In genomic region chr6:80004199-80005072, GRCh38 we compare ENCODE assay signal across 8 cellular contexts. TPM values are rescaled to one million over a fixed set of nuclear protein-coding genes. Genes with fewer than 3 reads are reported as not detected.
DNase-seq lines count a peak whose midpoint lies in the region; TF ChIP-seq lines count a peak whose summit lies in the region.

TSS of gene TTK (plus strand) at chr6:80004649. CDS start at chr6:80005844, 1,195 bp downstream.

- peaks cover 16% of the 10 kb centered on the region for H3K4me1 ChIP-seq in suprapubic skin

- no peaks in the 10 kb centered on the region; the same call in 1 of the 2 replicates for H3K27me3 Mint-ChIP-seq in HFFc6 (ENCODE audit: insufficient read depth)
- no peaks in the 10 kb centered on the region for H3K27me3 Mint-ChIP-seq in activated naive CD4-positive, alpha-beta T cell treated with anti-CD3 and anti-CD28 coated beads, Interleukin-2, amount 10 ng/mL, durations not matched to agents 7 days and 5 days

- TF ChIP-seq EP300 in suprapubic skin (IDR thresholded peaks at IDR 0.05) = no peak

- peak within 1 kb of the TSS; percentile 94 for H3K4me3 Mint-ChIP-seq in HFFc6
- peak within 1 kb of the TSS; percentile 90 for H3K4me3 Mint-ChIP-seq in activated naive CD4-positive, alpha-beta T cell treated with anti-CD3 and anti-CD28 coated beads, Interleukin-2, amount 10 ng/mL, durations not matched to agents 7 days and 5 days

- CTCF ChIA-PET in activated naive CD4-positive, alpha-beta T cell treated with anti-CD3 and anti-CD28 coated beads, Interleukin-2, amount 10 ng/mL, durations not matched to agents 7 days and 5 days (lab: Charles Lee) = interaction anchor here (1.4 to 1.5 kb wide), 2 partner anchors 55 to 58 kb away, joined by 4 to 6 read pairs; no protein-coding TSS in a partner anchor

- peak within 1 kb of the TSS; percentile 83 for H3K9ac ChIP-seq in SK-N-MC (ENCODE audit: insufficient read length)

- H3K4me1 Mint-ChIP-seq in HFFc6 (ENCODE audit: low read depth) = peaks cover 39% of the 10 kb centered on the region
- H3K4me1 Mint-ChIP-seq in activated naive CD4-positive, alpha-beta T cell treated with anti-CD3 and anti-CD28 coated beads, Interleukin-2, amount 10 ng/mL, durations not matched to agents 7 days and 5 days = peaks cover 46% of the 10 kb centered on the region

- no peaks in the 10 kb centered on the region for H3K27me3 ChIP-seq in suprapubic skin

- H3K9me3 ChIP-seq in SK-N-MC (ENCODE audit: low read depth, low read length) = no peaks in the 10 kb centered on the region
- no peaks in the 10 kb centered on the region for H3K9me3 ChIP-seq in suprapubic skin

- H3K4me3 ChIP-seq in NB4 (ENCODE audit: low read depth, low read length) (peak within 1 kb of the TSS; percentile 87), SK-N-MC (peak within 1 kb of the TSS; percentile 90), suprapubic skin (peak within 1 kb of the TSS; percentile 67)

- peak; percentile 70 for TF ChIP-seq POLR2A in NB4 (IDR thresholded peaks at IDR 0.05; ENCODE audit: extremely low read depth, insufficient read length)
- TF ChIP-seq POLR2A in suprapubic skin (IDR thresholded peaks at IDR 0.05) = no peak

- no peaks in the 10 kb centered on the region for H3K36me3 Mint-ChIP-seq in HFFc6 (ENCODE audit: low read depth)
- peaks cover 28% of the 10 kb centered on the region for H3K36me3 Mint-ChIP-seq in activated naive CD4-positive, alpha-beta T cell treated with anti-CD3 and anti-CD28 coated beads, Interleukin-2, amount 10 ng/mL, durations not matched to agents 7 days and 5 days

- whole genome bisulfite sequencing in suprapubic skin = 2% methylated on average over 41 of the region's 54 CpGs

- no peak for TF ChIP-seq CTCF in HFFc6 (IDR thresholded peaks at IDR 0.05)
- TF ChIP-seq CTCF in NB4 (IDR thresholded peaks at IDR 0.05; ENCODE audit: low read depth, low read length) = no peak
- TF ChIP-seq CTCF in suprapubic skin (IDR thresholded peaks at IDR 0.05) = no peak

- H3K27ac ChIP-seq in SK-N-MC (peak within 1 kb of the TSS; percentile 91), suprapubic skin (peak within 1 kb of the TSS; percentile 80)

- peak within 1 kb of the TSS; percentile 96 for H3K27ac Mint-ChIP-seq in HFFc6
- peak within 1 kb of the TSS; percentile 96 for H3K27ac Mint-ChIP-seq in activated naive CD4-positive, alpha-beta T cell treated with anti-CD3 and anti-CD28 coated beads, Interleukin-2, amount 10 ng/mL, durations not matched to agents 7 days and 5 days

- H3K9me3 Mint-ChIP-seq in HFFc6 = no peaks in the 10 kb centered on the region
- H3K9me3 Mint-ChIP-seq in activated naive CD4-positive, alpha-beta T cell treated with anti-CD3 and anti-CD28 coated beads, Interleukin-2, amount 10 ng/mL, durations not matched to agents 7 days and 5 days = no peaks in the 10 kb centered on the region

- DNase-seq in GM03348 (ENCODE audit: low spot score) (peak; percentile 99), HFFc6 (peak; percentile 93), NB4 (ENCODE audit: low read depth) (peak; percentile 98), SK-N-MC (ENCODE audit: low read depth, low spot score) (peak; percentile 64), germinal center (ENCODE audit: low spot score) (peak; percentile 95), non-pigmented ciliary epithelial cell (ENCODE audit: low read depth) (peak; percentile 73), suprapubic skin (ENCODE audit: low spot score in 2 of 2) (peak; percentile 95 to 96)
- DNase-seq in activated naive CD4-positive, alpha-beta T cell treated with anti-CD3 and anti-CD28 coated beads, Interleukin-2, amount 10 ng/mL, durations not matched to agents 7 days and 5 days = peak; percentile 95

- H3K36me3 ChIP-seq in SK-N-MC (ENCODE audit: insufficient read depth, low read length) (peaks cover 35% of the 10 kb centered on the region), suprapubic skin (no peaks in the 10 kb centered on the region)

RNA-seq across cellular contexts. Expression of gene TTK, which starts in this region (rescaled TPM):
- total RNA-seq in HFFc6 (2021; fragmentation: NEBNext Ultra II Directional; extraction: Animal tissue kit (Norgen Biotek cat#: 25700)) = 10 to 100 TPM; 10.9 to 26.1 (median 22.5) TPM
- total RNA-seq in suprapubic skin = 1 to 10 TPM; 2.2 to 6.1 (median 4.3) TPM

Comparison
In these comparisons a context has a peak if more than half of its experiments do, and no peak if none do; other contexts are left out.
1. Peak in every context shown above with its lines: DNase-seq, H3K4me3 ChIP-seq and H3K27ac ChIP-seq.